Comparison of ENCODE assay signal across 10 cellular contexts in the genomic region with DNA sequence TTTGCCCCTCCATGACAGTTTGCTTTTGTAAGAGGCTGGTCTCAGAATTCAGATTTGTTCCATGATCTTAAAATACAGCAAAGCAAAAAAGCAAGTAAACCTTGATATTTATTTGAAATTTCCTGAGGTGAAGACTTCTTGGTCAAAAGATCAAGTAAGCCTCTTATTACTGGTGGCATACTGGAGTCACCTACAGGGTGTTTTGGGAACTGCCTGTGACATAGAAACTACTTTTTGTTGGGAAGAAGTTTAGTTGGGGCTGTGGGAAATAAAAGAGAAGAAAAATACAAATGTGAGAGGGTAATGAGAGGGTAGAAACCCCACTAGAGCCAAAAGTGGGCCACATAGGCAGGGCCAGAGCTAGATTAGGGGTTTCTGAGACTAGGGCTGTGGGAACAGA.
DNase-seq lines count a peak whose midpoint lies in the region; ATAC-seq, FAIRE-seq and TF ChIP-seq lines count a peak whose summit lies in the region.
"Had no signal": no experiment of that assay in that cellular context is flagged by ENCODE, and none has a peak within 500 bp of the region (broad histone marks: within the 10 kb centered on the region; RNA-seq: fewer than 3 reads in every experiment).

No MANE protein-coding gene starts in this region.

- H3K27ac ChIP-seq in CD4-positive, CD25-positive, alpha-beta regulatory T cell (ENCODE audit: insufficient read depth, low read length, poor library complexity, severe bottlenecking): no peak overlapping the region
- no peak overlapping the region for H3K27ac ChIP-seq in HEK293 (ENCODE audit: extremely low read depth, low read depth, low read length)
- H3K27ac ChIP-seq in GM12878 (ENCODE audit: control insufficient read depth, insufficient read depth): no peak overlapping the region
- H3K27ac ChIP-seq in lower lobe of right lung: no peak overlapping the region

- no TSS peak for BruUV-seq in GM12878 (replicated peaks; lab: Mats Ljungman, UMichigan)

- no peaks in the 10 kb centered on the region for H3K36me3 Mint-ChIP-seq in CD4-positive, CD25-positive, alpha-beta regulatory T cell
- no peaks in the 10 kb centered on the region for H3K36me3 Mint-ChIP-seq in activated CD4-positive, alpha-beta memory T cell treated with anti-CD3 and anti-CD28 coated beads for 36 hours

- RAD21 ChIA-PET in GM12878 (lab: Charles Lee; ENCODE audit: unreplicated experiment): no interaction called here

- no peaks in the 10 kb centered on the region for H3K4me1 Mint-ChIP-seq in CD4-positive, CD25-positive, alpha-beta regulatory T cell
- no peaks in the 10 kb centered on the region for H3K4me1 Mint-ChIP-seq in activated CD4-positive, alpha-beta memory T cell treated with anti-CD3 and anti-CD28 coated beads for 36 hours (ENCODE audit: low read depth)

- CTCF ChIA-PET in HEK293 (lab: Yijun Ruan, JAX) (interaction anchor here (0.7 to 1.3 kb wide), 6 partner anchors 141 to 900 kb away, joined by 3 to 4 read pairs (median 3); no protein-coding TSS in a partner anchor), GM12878 (lab: Yijun Ruan, JAX) (no interaction called here)
- CTCF ChIA-PET in activated CD4-positive, alpha-beta memory T cell treated with anti-CD3 and anti-CD28 coated beads for 36 hours (lab: Charles Lee): interaction anchor here (0.6 to 2.5 kb wide), 2 partner anchors 50 to 342 kb away, joined by 3 to 7 read pairs; no protein-coding TSS in a partner anchor

- no peak for FAIRE-seq in GM12878 (lab: Jason Lieb, UNC)

- POLR2A ChIA-PET in HEK293 (lab: Yijun Ruan, JAX): no interaction called here
- POLR2A ChIA-PET in GM12878 (lab: Charles Lee): no interaction called here
- POLR2A ChIA-PET in activated CD4-positive, alpha-beta memory T cell treated with anti-CD3 and anti-CD28 coated beads for 36 hours (lab: Charles Lee): interaction anchor here (1.2 kb wide), 1 partner anchor 26 kb away, joined by 3 read pairs; no protein-coding TSS in a partner anchor

- H3K4me1 ChIP-seq in CD4-positive, CD25-positive, alpha-beta regulatory T cell (ENCODE audit: control insufficient read depth, insufficient read depth, low read length, poor library complexity, severe bottlenecking): no peaks in the 10 kb centered on the region
- H3K4me1 ChIP-seq in HEK293 (ENCODE audit: control insufficient read depth, insufficient read depth, low read length) (no peaks in the 10 kb centered on the region), GM12878 (ENCODE audit: control insufficient read depth, insufficient read depth, low read length) (no peaks in the 10 kb centered on the region), lower lobe of right lung (no peaks in the 10 kb centered on the region)

- no peaks in the 10 kb centered on the region for H4K20me1 ChIP-seq in GM12878 (ENCODE audit: control insufficient read depth, insufficient read depth)

- no peaks in the 10 kb centered on the region for H3K36me3 ChIP-seq in CD4-positive, CD25-positive, alpha-beta regulatory T cell (ENCODE audit: control insufficient read depth, insufficient read depth, low read length)
- H3K36me3 ChIP-seq in HEK293 (ENCODE audit: control insufficient read depth in 2 of 2, insufficient read depth in 1 of 2, low read length in 2 of 2) (no peaks in the 10 kb centered on the region), GM12878 (ENCODE audit: control insufficient read depth in 2 of 2, insufficient read depth in 2 of 2, low read length in 1 of 2) (no peaks in the 10 kb centered on the region), lower lobe of right lung (no peaks in the 10 kb centered on the region)

- ATAC-seq in CD4-positive, CD25-positive, alpha-beta regulatory T cell (ENCODE audit: low read depth in 2 of 2): no peak
- no peak for ATAC-seq in GM12878
- ATAC-seq in lower lobe of right lung: no peak
- no peak for ATAC-seq in HG02981 (IDR thresholded peaks at IDR 0.05; ENCODE audit: unreplicated experiment)

- TF ChIP-seq CTCF in HEK293 (tag by site-specific recombination; IDR thresholded peaks at IDR 0.05): no peak
- peak in 2 of 3 experiments; percentile 16 to 33; a peak in 2 of 6 replicates for TF ChIP-seq CTCF in GM12878 (IDR thresholded peaks at IDR 0.05 in 2 of 3, conservative IDR thresholded peaks at IDR 0.05 in 1 of 3; ENCODE audit: control insufficient read depth in 2 of 3, extremely low read depth in 1 of 3, insufficient read depth in 1 of 3, low read depth in 3 of 3, low read length in 3 of 3)
- peak; percentile 44 for TF ChIP-seq CTCF in lower lobe of right lung (IDR thresholded peaks at IDR 0.05)

- no peak overlapping the region for H3K4me2 ChIP-seq in GM12878 (ENCODE audit: control insufficient read depth, insufficient read depth)

- no peak overlapping the region for H3K9ac ChIP-seq in GM12878 (ENCODE audit: control insufficient read depth, insufficient read depth, low read length)

- H3K4me3 ChIP-seq in CD4-positive, CD25-positive, alpha-beta regulatory T cell (ENCODE audit: low read depth, low read length): no peak overlapping the region
- H3K4me3 ChIP-seq in HEK293 (ENCODE audit: low read depth, low read length) (no peak overlapping the region), GM12878 (no peak overlapping the region), lower lobe of right lung (no peak overlapping the region)

- intact Hi-C loops in GM12878 (cut with micrococcal nuclease; ENCODE audit: unreplicated experiment) (loop anchor here (5.0 kb wide), 1 partner anchor 499 kb away; no protein-coding TSS in a partner anchor), lower lobe of right lung (cut with DNase I) (no loop called here)
- intact Hi-C loops in activated CD4-positive, alpha-beta memory T cell treated with anti-CD3 and anti-CD28 coated beads for 36 hours (cut with micrococcal nuclease): no loop called here

- TF ChIP-seq RAD21 in GM12878 (IDR thresholded peaks at IDR 0.05; ENCODE audit: insufficient read depth, low read depth, low read length): peak; percentile 46

- H3K4me3 Mint-ChIP-seq in CD4-positive, CD25-positive, alpha-beta regulatory T cell: no peak overlapping the region
- H3K4me3 Mint-ChIP-seq in activated CD4-positive, alpha-beta memory T cell treated with anti-CD3 and anti-CD28 coated beads for 36 hours: no peak overlapping the region

- H2AFZ ChIP-seq in GM12878 (ENCODE audit: control insufficient read depth, low read depth, low read length): no peak overlapping the region

- no peaks in the 10 kb centered on the region for H3K27me3 ChIP-seq in CD4-positive, CD25-positive, alpha-beta regulatory T cell (ENCODE audit: control insufficient read depth, insufficient read depth, low read length)
- H3K27me3 ChIP-seq in GM12878 (replicated peaks in 1 of 2; ENCODE audit: control insufficient read depth in 2 of 2, insufficient read depth in 2 of 2, low read length in 1 of 2): no peaks in the 10 kb centered on the region
- no peaks in the 10 kb centered on the region for H3K27me3 ChIP-seq in lower lobe of right lung (ENCODE audit: low read depth)

- H3K9me3 Mint-ChIP-seq in CD4-positive, CD25-positive, alpha-beta regulatory T cell: peaks cover 0 to 2% (median 0%) of the 10 kb centered on the region in 7 donors
- H3K9me3 Mint-ChIP-seq in activated CD4-positive, alpha-beta memory T cell treated with anti-CD3 and anti-CD28 coated beads for 36 hours: no peaks in the 10 kb centered on the region

- H3K9me3 ChIP-seq in CD4-positive, CD25-positive, alpha-beta regulatory T cell (ENCODE audit: control insufficient read depth in 2 of 2, low read length in 2 of 2): no peaks in the 10 kb centered on the region
- no peaks in the 10 kb centered on the region for H3K9me3 ChIP-seq in HEK293 (ENCODE audit: control insufficient read depth, insufficient read depth, low read depth, low read length)
- no peaks in the 10 kb centered on the region for H3K9me3 ChIP-seq in GM12878 (replicated peaks; ENCODE audit: control insufficient read depth, insufficient read depth, low read length)
- H3K9me3 ChIP-seq in lower lobe of right lung: no peaks in the 10 kb centered on the region

- no peak for TF ChIP-seq EP300 in GM12878 (IDR thresholded peaks at IDR 0.05; ENCODE audit: borderline replicate concordance in 1 of 2, control insufficient read depth in 1 of 2, low read depth in 2 of 2, low read length in 2 of 2)

- DNase-seq in CD4-positive, CD25-positive, alpha-beta regulatory T cell: peak in 2 of 3 donors; percentile 8 to 20
- no peak for DNase-seq in GM12878 (ENCODE audit: low read depth, low spot score)
- DNase-seq in lower lobe of right lung: no peak
- no peak for DNase-seq in Ammon's horn (ENCODE audit: low spot score)
- no peak for DNase-seq in activated CD4-positive, alpha-beta memory T cell treated with anti-CD3 and anti-CD28 coated beads for 36 hours
- no peak for DNase-seq in T-helper 1 cell
- DNase-seq: dermis blood vessel endothelial cell, NCI-H748 treated with DMSO at 0.1 percent for 48 hours had no signal

- no peaks in the 10 kb centered on the region for H3K79me2 ChIP-seq in GM12878 (ENCODE audit: control insufficient read depth, insufficient read depth, low read length)

- TF ChIP-seq POLR2A in GM12878 (IDR thresholded peaks at IDR 0.05; ENCODE audit: low read depth, low read length): no peak

- peaks cover 7% of the 10 kb centered on the region for H3K27me3 Mint-ChIP-seq in CD4-positive, CD25-positive, alpha-beta regulatory T cell
- H3K27me3 Mint-ChIP-seq in activated CD4-positive, alpha-beta memory T cell treated with anti-CD3 and anti-CD28 coated beads for 36 hours: peaks cover 10% of the 10 kb centered on the region

- H3K27ac Mint-ChIP-seq in CD4-positive, CD25-positive, alpha-beta regulatory T cell: no peak overlapping the region
- H3K27ac Mint-ChIP-seq in activated CD4-positive, alpha-beta memory T cell treated with anti-CD3 and anti-CD28 coated beads for 36 hours: no peak overlapping the region

- in situ Hi-C loops in GM12878 (cut with MboI): no loop called here

- SMC1A ChIA-PET in GM12878 (lab: Charles Lee; ENCODE audit: uncharacterized antibody, unreplicated experiment): interaction anchor here (0.9 kb wide), 1 partner anchor 13 kb away, joined by 3 read pairs; no protein-coding TSS in a partner anchor

TF ChIP-seq in HEK293, 187 proteins besides CTCF, POLR2A, EP300 and RAD21 (continues in another document):
- TF ChIP-seq ZNF654 (tag by site-specific recombination; IDR thresholded peaks at IDR 0.05; ENCODE audit: low read depth) (peak; percentile 24), ZSCAN23 (tag by site-specific recombination; IDR thresholded peaks at IDR 0.05) (no peak), ZNF394 (tag by site-specific recombination; IDR thresholded peaks at IDR 0.05; ENCODE audit: borderline replicate concordance) (no peak), ZNF335 (tag by site-specific recombination; conservative IDR thresholded peaks at IDR 0.05) (no peak), ZBTB20 (tag by site-specific recombination; IDR thresholded peaks at IDR 0.05) (no peak)

Comparison
In these comparisons a context has a peak if more than half of its experiments do, and no peak if none do; other contexts are left out.
1. DNase-seq: peak in CD4-positive, CD25-positive, alpha-beta regulatory T cell (2 of 3); none in GM12878 (single experiment), lower lobe of right lung (single experiment), Ammon's horn (single experiment), activated CD4-positive, alpha-beta memory T cell treated with anti-CD3 and anti-CD28 coated beads for 36 hours (single experiment) and T-helper 1 cell (0 of 5).